In genomic region chr1:236058141-236058626, GRCh38 we compare ENCODE assay signal across 1 cellular context.
TF ChIP-seq lines count a peak whose summit lies in the region.

No MANE protein-coding gene starts in this region.

TF ChIP-seq in GM12878, 131 proteins besides CTCF, POLR2A, EP300 and RAD21:
- TF ChIP-seq ZNF687 (IDR thresholded peaks at IDR 0.05): no peak
- TF ChIP-seq STAT1 (conservative IDR thresholded peaks at IDR 0.05): no peak
- TF ChIP-seq DPF2 (IDR thresholded peaks at IDR 0.05): no peak
- peak; percentile 35; the same call in 1 of the 2 replicates for TF ChIP-seq IKZF1 (conservative IDR thresholded peaks at IDR 0.05)
- no peak for TF ChIP-seq GABPA (IDR thresholded peaks at IDR 0.05; ENCODE audit: low read depth)
- TF ChIP-seq NR2F1 (conservative IDR thresholded peaks at IDR 0.05): peak; percentile 74
- peak; percentile 19; the same call in 1 of the 2 replicates for TF ChIP-seq NR2C1 (IDR thresholded peaks at IDR 0.05)
- 0 out of 2 replicates have a peak, but pooled peaks have one; percentile 26 for TF ChIP-seq ATF7 (IDR thresholded peaks at IDR 0.05; ENCODE audit: low read depth)
- no peak for TF ChIP-seq SIX5 (IDR thresholded peaks at IDR 0.05; ENCODE audit: low read depth, low read length, severe bottlenecking)
- 0 out of 2 replicates have a peak, but pooled peaks have one; percentile 40 for TF ChIP-seq RUNX3 (IDR thresholded peaks at IDR 0.05; ENCODE audit: low read length)
- no peak; the same call in 1 of the 2 replicates for TF ChIP-seq NFIC (IDR thresholded peaks at IDR 0.05; ENCODE audit: low read depth, low read length)
- TF ChIP-seq BACH1 (IDR thresholded peaks at IDR 0.05; ENCODE audit: borderline replicate concordance): no peak
- no peak for TF ChIP-seq ZNF622 (IDR thresholded peaks at IDR 0.05)
- 0 out of 2 replicates have a peak, but pooled peaks have one; percentile 33 for TF ChIP-seq RELB (IDR thresholded peaks at IDR 0.05; ENCODE audit: low read depth)
- no peak for TF ChIP-seq CBX5 (IDR thresholded peaks at IDR 0.05; ENCODE audit: low read depth)
- TF ChIP-seq NRF1 (conservative IDR thresholded peaks at IDR 0.05; ENCODE audit: low read depth, low read length): no peak
- 0 out of 2 replicates have a peak, but pooled peaks have one; percentile 28 for TF ChIP-seq NKRF (conservative IDR thresholded peaks at IDR 0.05)
- peak; percentile 74; the same call in 1 of the 2 replicates for TF ChIP-seq TCF3 (IDR thresholded peaks at IDR 0.05; ENCODE audit: borderline replicate concordance, insufficient read depth, low read depth, low read length)
- no peak for TF ChIP-seq CEBPB (IDR thresholded peaks at IDR 0.05; ENCODE audit: borderline replicate concordance in 1 of 2, low read depth in 2 of 2, low read length in 2 of 2)
- peak; percentile 89 for TF ChIP-seq TCF12 (IDR thresholded peaks at IDR 0.05; ENCODE audit: low read depth, low read length)
- TF ChIP-seq HDAC6 (IDR thresholded peaks at IDR 0.05; ENCODE audit: unreplicated experiment): no peak
- TF ChIP-seq MEF2B (IDR thresholded peaks at IDR 0.05; ENCODE audit: partially characterized antibody, poor library complexity, severe bottlenecking): no peak
- TF ChIP-seq MLLT1 (IDR thresholded peaks at IDR 0.05): no peak
- TF ChIP-seq MTA2 (IDR thresholded peaks at IDR 0.05; ENCODE audit: low read depth): peak; percentile 65
- no peak for TF ChIP-seq ZNF274 (IDR thresholded peaks at IDR 0.05; ENCODE audit: insufficient read depth, insufficient read length)
- no peak for TF ChIP-seq ATF2 (IDR thresholded peaks at IDR 0.05; ENCODE audit: low read length)
- peak; percentile 43; the same call in 1 of the 2 replicates for TF ChIP-seq MXI1 (IDR thresholded peaks at IDR 0.05; ENCODE audit: low read depth, low read length)
- no peak for TF ChIP-seq POLR2AphosphoS5 (IDR thresholded peaks at IDR 0.05; ENCODE audit: low read length)
- TF ChIP-seq NFXL1 (IDR thresholded peaks at IDR 0.05; ENCODE audit: borderline replicate concordance): no peak
- peak; percentile 81; the same call in 1 of the 2 replicates for TF ChIP-seq PKNOX1 (IDR thresholded peaks at IDR 0.05)
- peak; percentile 52; the same call in 1 of the 2 replicates for TF ChIP-seq SPI1 (IDR thresholded peaks at IDR 0.05; ENCODE audit: borderline replicate concordance, insufficient read depth, low read depth, low read length)
- TF ChIP-seq PBX3 (IDR thresholded peaks at IDR 0.05; ENCODE audit: insufficient replicate concordance, low read depth, low read length): peak; percentile 55
- no peak for TF ChIP-seq RAD51 (IDR thresholded peaks at IDR 0.05)
- no peak for TF ChIP-seq TARDBP (IDR thresholded peaks at IDR 0.05; ENCODE audit: borderline replicate concordance)
- TF ChIP-seq PAX8 (IDR thresholded peaks at IDR 0.05): no peak
- TF ChIP-seq RCOR1 (conservative IDR thresholded peaks at IDR 0.05; ENCODE audit: low read depth, low read length): no peak
- peak in 1 of 2 experiments; percentile 19; a peak in 1 of 4 replicates for TF ChIP-seq IKZF2 (IDR thresholded peaks at IDR 0.05)
- TF ChIP-seq ZNF384 (IDR thresholded peaks at IDR 0.05; ENCODE audit: borderline replicate concordance, low read depth, low read length): peak; percentile 36; the same call in 1 of the 2 replicates
- no peak for TF ChIP-seq GATAD2B (conservative IDR thresholded peaks at IDR 0.05; ENCODE audit: low read depth)
